8 cellular contexts compared by ENCODE assay signal in genomic region chr1:222815367-222815765, GRCh38. TPM values are rescaled to one million over a fixed set of nuclear protein-coding genes. Genes with fewer than 3 reads are reported as not detected.
DNase-seq lines count a peak whose midpoint lies in the region; ATAC-seq and TF ChIP-seq lines count a peak whose summit lies in the region.

No MANE protein-coding gene starts in this region.

- H3K36me3 ChIP-seq in cardiac muscle cell (no peaks in the 10 kb centered on the region), mucosa of descending colon (ENCODE audit: low read depth) (no peaks in the 10 kb centered on the region)

- peak overlapping the region; percentile 61 for H3K4me3 ChIP-seq in cardiac muscle cell
- peak overlapping the region; percentile 54 for H3K4me3 ChIP-seq in mucosa of descending colon

- H3K4me1 ChIP-seq in cardiac muscle cell (ENCODE audit: low read depth): peaks cover 6% of the 10 kb centered on the region
- H3K4me1 ChIP-seq in mucosa of descending colon (ENCODE audit: low read depth): peaks cover 12% of the 10 kb centered on the region

- intact Hi-C loops in left ventricle myocardium superior (cut with micrococcal nuclease) (no loop called here), mucosa of descending colon (cut with DNase I, micrococcal nuclease) (no loop called here)

- no peak for ATAC-seq in left ventricle myocardium superior
- peak; percentile 60 for ATAC-seq in mucosa of descending colon
- ATAC-seq in HG03159 (IDR thresholded peaks at IDR 0.05; ENCODE audit: unreplicated experiment): no peak

- H3K27ac ChIP-seq in cardiac muscle cell: peak overlapping the region; percentile 76

- TF ChIP-seq CTCF in cardiac muscle cell (IDR thresholded peaks at IDR 0.05; ENCODE audit: low read depth, low read length) (no peak), mucosa of descending colon (IDR thresholded peaks at IDR 0.05) (no peak)

- no peaks in the 10 kb centered on the region for H3K9me3 ChIP-seq in cardiac muscle cell (ENCODE audit: low read depth)
- no peaks in the 10 kb centered on the region for H3K9me3 ChIP-seq in mucosa of descending colon

- H3K27me3 ChIP-seq in cardiac muscle cell: no peaks in the 10 kb centered on the region

- peak; percentile 35 to 37 for DNase-seq in cardiac muscle cell (ENCODE audit: low read depth in 1 of 2, low spot score in 1 of 2)
- no peak for DNase-seq in left ventricle myocardium superior
- DNase-seq in T-helper 22 cell (ENCODE audit: low read depth): peak; percentile 17
- peak; percentile 46 for DNase-seq in dermis blood vessel endothelial cell
- peak in 1 of 3 donors; percentile 58 for DNase-seq in mucosa of descending colon
- peak; percentile 59 to 64 for DNase-seq in stimulated activated CD8-positive, alpha-beta memory T cell treated with anti-CD3 and anti-CD28 coated beads, Interleukin-7, amount 100 ng/mL, for 4 hours (ENCODE audit: low read depth in 2 of 2)
- no peak for DNase-seq in hepatic stellate cell (ENCODE audit: low spot score)

RNA-seq across cellular contexts. Expression of gene DISP1, which starts 0.5 kb away (rescaled TPM):
- total RNA-seq in cardiac muscle cell (6.4 and 10.4 TPM in 2 replicates), left ventricle myocardium superior (6.4 TPM), dermis blood vessel endothelial cell (1.0 and 1.7 TPM in 2 replicates), mucosa of descending colon (10 to 100 TPM in 1 of 3 donors, 1 to 10 TPM in 2; 4.7 to 15.8 (median 4.9) TPM)
- 7.0 and 10.7 TPM in 2 replicates for polyA plus RNA-seq in cardiac muscle cell

Comparison
In these comparisons a context has a peak if more than half of its experiments do, and no peak if none do; other contexts are left out.
1. DNase-seq: peak in cardiac muscle cell (2 of 2), T-helper 22 cell (single experiment), dermis blood vessel endothelial cell (single experiment) and stimulated activated CD8-positive, alpha-beta memory T cell treated with anti-CD3 and anti-CD28 coated beads, Interleukin-7, amount 100 ng/mL, for 4 hours (2 of 2); none in left ventricle myocardium superior (single experiment) and hepatic stellate cell (single experiment).